Comparison of ENCODE assay signal across 1 cellular context in the genomic region with DNA sequence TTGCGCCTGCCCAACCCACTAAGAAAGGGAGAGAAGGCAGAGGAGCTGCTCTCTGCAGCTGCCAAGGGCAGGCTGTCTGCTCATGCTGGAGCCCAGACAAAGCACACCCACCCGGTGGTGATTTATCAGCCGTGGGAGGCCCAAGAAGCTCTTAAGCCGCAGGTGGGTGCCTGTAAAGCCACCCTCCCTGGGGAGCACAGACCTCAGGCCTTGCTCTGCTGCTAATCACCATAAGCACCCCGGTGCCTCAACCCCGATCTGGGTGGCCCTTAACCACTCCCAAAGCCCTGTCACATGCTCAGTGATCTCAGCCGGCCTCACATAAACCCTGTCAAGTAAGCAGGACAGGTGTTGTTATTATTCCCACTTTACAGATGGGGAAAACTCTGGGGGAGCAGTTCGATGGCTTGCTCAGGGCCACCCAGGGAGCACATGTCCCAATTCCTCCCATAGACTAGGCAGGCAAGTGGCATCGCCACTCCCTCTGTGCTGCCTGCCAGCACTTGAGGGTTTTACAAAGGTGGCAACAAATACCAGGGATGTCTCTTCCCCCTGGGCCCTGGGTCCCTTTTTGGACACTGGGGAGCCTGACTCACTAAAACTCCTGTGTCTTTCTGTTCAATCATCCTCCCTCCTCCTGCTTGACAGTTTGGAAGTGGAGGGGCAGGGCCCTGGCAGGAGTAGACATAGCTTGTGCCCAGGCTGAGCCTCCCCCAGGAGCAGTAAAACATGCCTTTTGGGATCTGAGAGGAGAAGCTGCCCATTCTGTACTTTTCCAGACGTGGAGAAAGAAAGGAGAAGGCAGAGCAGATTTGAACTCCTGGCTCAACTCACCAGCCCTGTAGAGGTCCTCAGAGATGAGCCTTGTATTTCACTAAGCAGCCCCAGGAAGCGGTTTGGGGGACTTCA.
TF ChIP-seq lines count a peak whose summit lies in the region.

No MANE protein-coding gene starts in this region.

TF ChIP-seq in GM12878, 131 proteins besides CTCF, POLR2A, EP300 and RAD21 (continued from another document and continues in another):
- TF ChIP-seq, protein P1, sequence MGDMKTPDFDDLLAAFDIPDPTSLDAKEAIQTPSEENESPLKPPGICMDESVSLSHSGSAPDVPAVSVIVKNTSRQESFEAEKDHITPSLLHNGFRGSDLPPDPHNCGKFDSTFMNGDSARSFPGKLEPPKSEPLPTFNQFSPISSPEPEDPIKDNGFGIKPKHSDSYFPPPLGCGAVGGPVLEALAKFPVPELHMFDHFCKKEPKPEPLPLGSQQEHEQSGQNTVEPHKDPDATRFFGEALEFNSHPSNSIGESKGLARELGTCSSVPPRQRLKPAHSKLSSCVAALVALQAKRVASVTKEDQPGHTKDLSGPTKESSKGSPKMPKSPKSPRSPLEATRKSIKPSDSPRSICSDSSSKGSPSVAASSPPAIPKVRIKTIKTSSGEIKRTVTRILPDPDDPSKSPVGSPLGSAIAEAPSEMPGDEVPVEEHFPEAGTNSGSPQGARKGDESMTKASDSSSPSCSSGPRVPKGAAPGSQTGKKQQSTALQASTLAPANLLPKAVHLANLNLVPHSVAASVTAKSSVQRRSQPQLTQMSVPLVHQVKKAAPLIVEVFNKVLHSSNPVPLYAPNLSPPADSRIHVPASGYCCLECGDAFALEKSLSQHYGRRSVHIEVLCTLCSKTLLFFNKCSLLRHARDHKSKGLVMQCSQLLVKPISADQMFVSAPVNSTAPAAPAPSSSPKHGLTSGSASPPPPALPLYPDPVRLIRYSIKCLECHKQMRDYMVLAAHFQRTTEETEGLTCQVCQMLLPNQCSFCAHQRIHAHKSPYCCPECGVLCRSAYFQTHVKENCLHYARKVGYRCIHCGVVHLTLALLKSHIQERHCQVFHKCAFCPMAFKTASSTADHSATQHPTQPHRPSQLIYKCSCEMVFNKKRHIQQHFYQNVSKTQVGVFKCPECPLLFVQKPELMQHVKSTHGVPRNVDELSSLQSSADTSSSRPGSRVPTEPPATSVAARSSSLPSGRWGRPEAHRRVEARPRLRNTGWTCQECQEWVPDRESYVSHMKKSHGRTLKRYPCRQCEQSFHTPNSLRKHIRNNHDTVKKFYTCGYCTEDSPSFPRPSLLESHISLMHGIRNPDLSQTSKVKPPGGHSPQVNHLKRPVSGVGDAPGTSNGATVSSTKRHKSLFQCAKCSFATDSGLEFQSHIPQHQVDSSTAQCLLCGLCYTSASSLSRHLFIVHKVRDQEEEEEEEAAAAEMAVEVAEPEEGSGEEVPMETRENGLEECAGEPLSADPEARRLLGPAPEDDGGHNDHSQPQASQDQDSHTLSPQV (IDR thresholded peaks at IDR 0.05), result peak; percentile 84
- TF ChIP-seq EED (IDR thresholded peaks at IDR 0.05; ENCODE audit: low read depth) (peak; percentile 81), KDM1A (IDR thresholded peaks at IDR 0.05; ENCODE audit: borderline replicate concordance) (no peak), ZNF217 (IDR thresholded peaks at IDR 0.05) (0 out of 2 replicates have a peak, but pooled peaks have one; percentile 19), ZNF622 (IDR thresholded peaks at IDR 0.05) (no peak), BCL11A (IDR thresholded peaks at IDR 0.05; ENCODE audit: low read depth, low read length) (peak; percentile 98), TBL1XR1 (IDR thresholded peaks at IDR 0.05; ENCODE audit: low read depth, low read length) (peak; percentile 95), ATF7 (IDR thresholded peaks at IDR 0.05; ENCODE audit: low read depth) (peak; percentile 94), PAX5 (IDR thresholded peaks at IDR 0.05; ENCODE audit: borderline replicate concordance, low read depth, low read length) (peak; percentile 96), RCOR1 (conservative IDR thresholded peaks at IDR 0.05; ENCODE audit: low read depth, low read length) (no peak), WRNIP1 (IDR thresholded peaks at IDR 0.05; ENCODE audit: borderline replicate concordance, low read depth, low read length) (no peak), CHD1 (IDR thresholded peaks at IDR 0.05; ENCODE audit: low read depth, low read length) (no peak; the same call in 1 of the 2 replicates), CBX5 (IDR thresholded peaks at IDR 0.05; ENCODE audit: low read depth) (0 out of 2 replicates have a peak, but pooled peaks have one; percentile 71), EZH2 (IDR thresholded peaks at IDR 0.05; ENCODE audit: borderline replicate concordance, control insufficient read depth, low read depth, low read length) (no peak), NFYA (IDR thresholded peaks at IDR 0.05; ENCODE audit: borderline replicate concordance, low read depth, low read length) (no peak), HCFC1 (IDR thresholded peaks at IDR 0.05; ENCODE audit: low read length) (no peak)
- TF ChIP-seq, protein P2, sequence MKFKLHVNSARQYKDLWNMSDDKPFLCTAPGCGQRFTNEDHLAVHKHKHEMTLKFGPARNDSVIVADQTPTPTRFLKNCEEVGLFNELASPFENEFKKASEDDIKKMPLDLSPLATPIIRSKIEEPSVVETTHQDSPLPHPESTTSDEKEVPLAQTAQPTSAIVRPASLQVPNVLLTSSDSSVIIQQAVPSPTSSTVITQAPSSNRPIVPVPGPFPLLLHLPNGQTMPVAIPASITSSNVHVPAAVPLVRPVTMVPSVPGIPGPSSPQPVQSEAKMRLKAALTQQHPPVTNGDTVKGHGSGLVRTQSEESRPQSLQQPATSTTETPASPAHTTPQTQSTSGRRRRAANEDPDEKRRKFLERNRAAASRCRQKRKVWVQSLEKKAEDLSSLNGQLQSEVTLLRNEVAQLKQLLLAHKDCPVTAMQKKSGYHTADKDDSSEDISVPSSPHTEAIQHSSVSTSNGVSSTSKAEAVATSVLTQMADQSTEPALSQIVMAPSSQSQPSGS (IDR thresholded peaks at IDR 0.05; ENCODE audit: low read length), result peak; percentile 48; the same call in 1 of the 2 replicates
- TF ChIP-seq, protein P3, sequence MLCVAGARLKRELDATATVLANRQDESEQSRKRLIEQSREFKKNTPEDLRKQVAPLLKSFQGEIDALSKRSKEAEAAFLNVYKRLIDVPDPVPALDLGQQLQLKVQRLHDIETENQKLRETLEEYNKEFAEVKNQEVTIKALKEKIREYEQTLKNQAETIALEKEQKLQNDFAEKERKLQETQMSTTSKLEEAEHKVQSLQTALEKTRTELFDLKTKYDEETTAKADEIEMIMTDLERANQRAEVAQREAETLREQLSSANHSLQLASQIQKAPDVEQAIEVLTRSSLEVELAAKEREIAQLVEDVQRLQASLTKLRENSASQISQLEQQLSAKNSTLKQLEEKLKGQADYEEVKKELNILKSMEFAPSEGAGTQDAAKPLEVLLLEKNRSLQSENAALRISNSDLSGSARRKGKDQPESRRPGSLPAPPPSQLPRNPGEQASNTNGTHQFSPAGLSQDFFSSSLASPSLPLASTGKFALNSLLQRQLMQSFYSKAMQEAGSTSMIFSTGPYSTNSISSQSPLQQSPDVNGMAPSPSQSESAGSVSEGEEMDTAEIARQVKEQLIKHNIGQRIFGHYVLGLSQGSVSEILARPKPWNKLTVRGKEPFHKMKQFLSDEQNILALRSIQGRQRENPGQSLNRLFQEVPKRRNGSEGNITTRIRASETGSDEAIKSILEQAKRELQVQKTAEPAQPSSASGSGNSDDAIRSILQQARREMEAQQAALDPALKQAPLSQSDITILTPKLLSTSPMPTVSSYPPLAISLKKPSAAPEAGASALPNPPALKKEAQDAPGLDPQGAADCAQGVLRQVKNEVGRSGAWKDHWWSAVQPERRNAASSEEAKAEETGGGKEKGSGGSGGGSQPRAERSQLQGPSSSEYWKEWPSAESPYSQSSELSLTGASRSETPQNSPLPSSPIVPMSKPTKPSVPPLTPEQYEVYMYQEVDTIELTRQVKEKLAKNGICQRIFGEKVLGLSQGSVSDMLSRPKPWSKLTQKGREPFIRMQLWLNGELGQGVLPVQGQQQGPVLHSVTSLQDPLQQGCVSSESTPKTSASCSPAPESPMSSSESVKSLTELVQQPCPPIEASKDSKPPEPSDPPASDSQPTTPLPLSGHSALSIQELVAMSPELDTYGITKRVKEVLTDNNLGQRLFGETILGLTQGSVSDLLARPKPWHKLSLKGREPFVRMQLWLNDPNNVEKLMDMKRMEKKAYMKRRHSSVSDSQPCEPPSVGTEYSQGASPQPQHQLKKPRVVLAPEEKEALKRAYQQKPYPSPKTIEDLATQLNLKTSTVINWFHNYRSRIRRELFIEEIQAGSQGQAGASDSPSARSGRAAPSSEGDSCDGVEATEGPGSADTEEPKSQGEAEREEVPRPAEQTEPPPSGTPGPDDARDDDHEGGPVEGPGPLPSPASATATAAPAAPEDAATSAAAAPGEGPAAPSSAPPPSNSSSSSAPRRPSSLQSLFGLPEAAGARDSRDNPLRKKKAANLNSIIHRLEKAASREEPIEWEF (IDR thresholded peaks at IDR 0.05; ENCODE audit: insufficient replicate concordance, low read depth, low read length), result no peak
- TF ChIP-seq, protein P4, sequence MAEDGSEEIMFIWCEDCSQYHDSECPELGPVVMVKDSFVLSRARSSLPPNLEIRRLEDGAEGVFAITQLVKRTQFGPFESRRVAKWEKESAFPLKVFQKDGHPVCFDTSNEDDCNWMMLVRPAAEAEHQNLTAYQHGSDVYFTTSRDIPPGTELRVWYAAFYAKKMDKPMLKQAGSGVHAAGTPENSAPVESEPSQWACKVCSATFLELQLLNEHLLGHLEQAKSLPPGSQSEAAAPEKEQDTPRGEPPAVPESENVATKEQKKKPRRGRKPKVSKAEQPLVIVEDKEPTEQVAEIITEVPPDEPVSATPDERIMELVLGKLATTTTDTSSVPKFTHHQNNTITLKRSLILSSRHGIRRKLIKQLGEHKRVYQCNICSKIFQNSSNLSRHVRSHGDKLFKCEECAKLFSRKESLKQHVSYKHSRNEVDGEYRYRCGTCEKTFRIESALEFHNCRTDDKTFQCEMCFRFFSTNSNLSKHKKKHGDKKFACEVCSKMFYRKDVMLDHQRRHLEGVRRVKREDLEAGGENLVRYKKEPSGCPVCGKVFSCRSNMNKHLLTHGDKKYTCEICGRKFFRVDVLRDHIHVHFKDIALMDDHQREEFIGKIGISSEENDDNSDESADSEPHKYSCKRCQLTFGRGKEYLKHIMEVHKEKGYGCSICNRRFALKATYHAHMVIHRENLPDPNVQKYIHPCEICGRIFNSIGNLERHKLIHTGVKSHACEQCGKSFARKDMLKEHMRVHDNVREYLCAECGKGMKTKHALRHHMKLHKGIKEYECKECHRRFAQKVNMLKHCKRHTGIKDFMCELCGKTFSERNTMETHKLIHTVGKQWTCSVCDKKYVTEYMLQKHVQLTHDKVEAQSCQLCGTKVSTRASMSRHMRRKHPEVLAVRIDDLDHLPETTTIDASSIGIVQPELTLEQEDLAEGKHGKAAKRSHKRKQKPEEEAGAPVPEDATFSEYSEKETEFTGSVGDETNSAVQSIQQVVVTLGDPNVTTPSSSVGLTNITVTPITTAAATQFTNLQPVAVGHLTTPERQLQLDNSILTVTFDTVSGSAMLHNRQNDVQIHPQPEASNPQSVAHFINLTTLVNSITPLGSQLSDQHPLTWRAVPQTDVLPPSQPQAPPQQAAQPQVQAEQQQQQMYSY (CRISPR knock-in tag; IDR thresholded peaks at IDR 0.05), result no peak
- TF ChIP-seq, protein P5, sequence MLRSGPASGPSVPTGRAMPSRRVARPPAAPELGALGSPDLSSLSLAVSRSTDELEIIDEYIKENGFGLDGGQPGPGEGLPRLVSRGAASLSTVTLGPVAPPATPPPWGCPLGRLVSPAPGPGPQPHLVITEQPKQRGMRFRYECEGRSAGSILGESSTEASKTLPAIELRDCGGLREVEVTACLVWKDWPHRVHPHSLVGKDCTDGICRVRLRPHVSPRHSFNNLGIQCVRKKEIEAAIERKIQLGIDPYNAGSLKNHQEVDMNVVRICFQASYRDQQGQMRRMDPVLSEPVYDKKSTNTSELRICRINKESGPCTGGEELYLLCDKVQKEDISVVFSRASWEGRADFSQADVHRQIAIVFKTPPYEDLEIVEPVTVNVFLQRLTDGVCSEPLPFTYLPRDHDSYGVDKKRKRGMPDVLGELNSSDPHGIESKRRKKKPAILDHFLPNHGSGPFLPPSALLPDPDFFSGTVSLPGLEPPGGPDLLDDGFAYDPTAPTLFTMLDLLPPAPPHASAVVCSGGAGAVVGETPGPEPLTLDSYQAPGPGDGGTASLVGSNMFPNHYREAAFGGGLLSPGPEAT (IDR thresholded peaks at IDR 0.05; ENCODE audit: low read depth), result peak; percentile 74; the same call in 1 of the 2 replicates
- TF ChIP-seq, protein P6, sequence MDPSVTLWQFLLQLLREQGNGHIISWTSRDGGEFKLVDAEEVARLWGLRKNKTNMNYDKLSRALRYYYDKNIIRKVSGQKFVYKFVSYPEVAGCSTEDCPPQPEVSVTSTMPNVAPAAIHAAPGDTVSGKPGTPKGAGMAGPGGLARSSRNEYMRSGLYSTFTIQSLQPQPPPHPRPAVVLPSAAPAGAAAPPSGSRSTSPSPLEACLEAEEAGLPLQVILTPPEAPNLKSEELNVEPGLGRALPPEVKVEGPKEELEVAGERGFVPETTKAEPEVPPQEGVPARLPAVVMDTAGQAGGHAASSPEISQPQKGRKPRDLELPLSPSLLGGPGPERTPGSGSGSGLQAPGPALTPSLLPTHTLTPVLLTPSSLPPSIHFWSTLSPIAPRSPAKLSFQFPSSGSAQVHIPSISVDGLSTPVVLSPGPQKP (IDR thresholded peaks at IDR 0.05; ENCODE audit: low read depth, low read length), result no peak
- TF ChIP-seq, protein P7, sequence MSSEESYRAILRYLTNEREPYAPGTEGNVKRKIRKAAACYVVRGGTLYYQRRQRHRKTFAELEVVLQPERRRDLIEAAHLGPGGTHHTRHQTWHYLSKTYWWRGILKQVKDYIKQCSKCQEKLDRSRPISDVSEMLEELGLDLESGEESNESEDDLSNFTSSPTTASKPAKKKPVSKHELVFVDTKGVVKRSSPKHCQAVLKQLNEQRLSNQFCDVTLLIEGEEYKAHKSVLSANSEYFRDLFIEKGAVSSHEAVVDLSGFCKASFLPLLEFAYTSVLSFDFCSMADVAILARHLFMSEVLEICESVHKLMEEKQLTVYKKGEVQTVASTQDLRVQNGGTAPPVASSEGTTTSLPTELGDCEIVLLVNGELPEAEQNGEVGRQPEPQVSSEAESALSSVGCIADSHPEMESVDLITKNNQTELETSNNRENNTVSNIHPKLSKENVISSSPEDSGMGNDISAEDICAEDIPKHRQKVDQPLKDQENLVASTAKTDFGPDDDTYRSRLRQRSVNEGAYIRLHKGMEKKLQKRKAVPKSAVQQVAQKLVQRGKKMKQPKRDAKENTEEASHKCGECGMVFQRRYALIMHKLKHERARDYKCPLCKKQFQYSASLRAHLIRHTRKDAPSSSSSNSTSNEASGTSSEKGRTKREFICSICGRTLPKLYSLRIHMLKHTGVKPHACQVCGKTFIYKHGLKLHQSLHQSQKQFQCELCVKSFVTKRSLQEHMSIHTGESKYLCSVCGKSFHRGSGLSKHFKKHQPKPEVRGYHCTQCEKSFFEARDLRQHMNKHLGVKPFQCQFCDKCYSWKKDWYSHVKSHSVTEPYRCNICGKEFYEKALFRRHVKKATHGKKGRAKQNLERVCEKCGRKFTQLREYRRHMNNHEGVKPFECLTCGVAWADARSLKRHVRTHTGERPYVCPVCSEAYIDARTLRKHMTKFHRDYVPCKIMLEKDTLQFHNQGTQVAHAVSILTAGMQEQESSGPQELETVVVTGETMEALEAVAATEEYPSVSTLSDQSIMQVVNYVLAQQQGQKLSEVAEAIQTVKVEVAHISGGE (CRISPR knock-in tag; IDR thresholded peaks at IDR 0.05), result no peak
